Comparison of ENCODE assay signal across 8 cellular contexts in the genomic region with DNA sequence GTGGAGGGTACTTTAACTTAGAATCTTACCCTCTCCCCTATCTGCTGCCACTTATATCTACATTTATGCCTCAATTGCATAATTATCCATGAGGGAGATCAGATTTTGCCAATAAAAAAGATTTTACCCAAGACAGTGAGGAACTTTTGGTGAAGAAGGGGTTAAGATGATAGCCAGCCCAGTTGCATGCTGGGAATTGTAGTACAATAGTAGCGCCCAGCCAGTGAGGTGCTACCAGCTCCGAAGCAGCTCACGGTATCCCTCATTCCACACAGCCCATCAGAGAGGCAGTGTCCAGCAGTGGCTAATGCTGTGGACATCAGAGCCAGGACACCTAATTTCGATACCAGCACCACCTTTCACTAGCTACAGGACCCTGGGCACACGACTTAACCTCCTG. TPM values are rescaled to one million over a fixed set of nuclear protein-coding genes. Genes with fewer than 3 reads are reported as not detected.
DNase-seq lines count a peak whose midpoint lies in the region; ATAC-seq and TF ChIP-seq lines count a peak whose summit lies in the region.

No MANE protein-coding gene starts in this region.

- no peak for TF ChIP-seq POLR2A in breast epithelium (IDR thresholded peaks at IDR 0.05)

- H3K9me3 ChIP-seq in BE2C (no peaks in the 10 kb centered on the region), HUES48 (ENCODE audit: control insufficient read depth, insufficient read depth, low read length) (no peaks in the 10 kb centered on the region), breast epithelium (no peaks in the 10 kb centered on the region), lower lobe of right lung (no peaks in the 10 kb centered on the region)

- H3K4me1 ChIP-seq in BE2C, result no peaks in the 10 kb centered on the region
- H3K4me1 ChIP-seq in HUES48 (ENCODE audit: control insufficient read depth, insufficient read depth, low read length), result peaks cover 53% of the 10 kb centered on the region
- H3K4me1 ChIP-seq in breast epithelium, result no peaks in the 10 kb centered on the region
- H3K4me1 ChIP-seq in lower lobe of right lung, result peaks cover 7% of the 10 kb centered on the region

- no peak overlapping the region for H3K9ac ChIP-seq in HUES48 (ENCODE audit: low read depth, low read length)

- TF ChIP-seq CTCF in BE2C (IDR thresholded peaks at IDR 0.05; ENCODE audit: low read depth, low read length), result no peak
- no peak for TF ChIP-seq CTCF in breast epithelium (IDR thresholded peaks at IDR 0.05)
- no peak for TF ChIP-seq CTCF in lower lobe of right lung (IDR thresholded peaks at IDR 0.05)

- ATAC-seq in lower lobe of right lung, result peak; percentile 49 to 68
- ATAC-seq in GM21447 (IDR thresholded peaks at IDR 0.05; ENCODE audit: unreplicated experiment), result no peak
- ATAC-seq in GM21717 (IDR thresholded peaks at IDR 0.05; ENCODE audit: unreplicated experiment), result no peak

- H3K27ac ChIP-seq in HUES48 (ENCODE audit: low read depth, low read length) (no peak overlapping the region), breast epithelium (no peak overlapping the region), lower lobe of right lung (no peak overlapping the region)

- H3K27me3 ChIP-seq in BE2C, result no peaks in the 10 kb centered on the region
- peaks cover 10% of the 10 kb centered on the region for H3K27me3 ChIP-seq in HUES48 (ENCODE audit: control insufficient read depth, insufficient read depth, low read length)
- H3K27me3 ChIP-seq in breast epithelium, result no peaks in the 10 kb centered on the region
- no peaks in the 10 kb centered on the region for H3K27me3 ChIP-seq in lower lobe of right lung (ENCODE audit: low read depth)

- intact Hi-C loops in breast epithelium (cut with DNase I; ENCODE audit: low total_unique reads) (no loop called here), lower lobe of right lung (cut with DNase I) (no loop called here)

- H3K4me3 ChIP-seq in BE2C (ENCODE audit: low read depth, low read length) (peak overlapping the region; percentile 45), HUES48 (ENCODE audit: low read depth, low read length) (peak overlapping the region; percentile 37; the same call in 1 of the 2 replicates), breast epithelium (peak overlapping the region in 2 of 3 donors; percentile 24 to 53), lower lobe of right lung (peak overlapping the region; percentile 23)

- peak; percentile 40 for DNase-seq in BE2C
- DNase-seq in breast epithelium (ENCODE audit: low spot score in 2 of 2), result no peak
- DNase-seq in lower lobe of right lung, result no peak
- no peak for DNase-seq in NCI-H510A (lab: John Stamatoyannopoulos, UW)
- DNase-seq in NCI-H128 (lab: John Stamatoyannopoulos, UW; ENCODE audit: unreplicated experiment), result no peak

- H3K36me3 ChIP-seq in BE2C (no peaks in the 10 kb centered on the region), HUES48 (ENCODE audit: control insufficient read depth, insufficient read depth, low read length) (no peaks in the 10 kb centered on the region), breast epithelium (no peaks in the 10 kb centered on the region), lower lobe of right lung (no peaks in the 10 kb centered on the region)

RNA-seq across cellular contexts. Expression of a gene that starts 5.9 kb away (rescaled TPM):
- 0.79 TPM for polyA plus RNA-seq in BE2C (2012; ENCODE audit: insufficient read depth, insufficient read length, low read depth)
- under 1 TPM in 2 of 3 donors, not detected in 1; 0.15 to 0.48 TPM for total RNA-seq in breast epithelium
- not detected for total RNA-seq in lower lobe of right lung

RNA-seq across cellular contexts. Expression of a gene that starts 49.4 kb away (rescaled TPM):
- polyA plus RNA-seq in BE2C (2012; ENCODE audit: insufficient read depth, insufficient read length, low read depth), result 8.9 TPM
- total RNA-seq in breast epithelium, result 10 to 100 TPM; 18.2 to 32.8 (median 24.3) TPM
- 19.1 TPM for total RNA-seq in lower lobe of right lung

Comparison
In these comparisons a context has a peak if more than half of its experiments do, and no peak if none do; other contexts are left out.
1. ATAC-seq: peak in lower lobe of right lung (2 of 2); none in GM21447 (single experiment) and GM21717 (single experiment).
2. Peak in every context shown above with its lines, with median percentiles within 50 percentile points of each other: H3K4me3 ChIP-seq.